Comparison of ENCODE assay signal across 8 cellular contexts in genomic region chr22:38871360-38872171, GRCh38. TPM values are rescaled to one million over a fixed set of nuclear protein-coding genes. Genes with fewer than 3 reads are reported as not detected.
DNase-seq lines count a peak whose midpoint lies in the region; ATAC-seq and TF ChIP-seq lines count a peak whose summit lies in the region.

No MANE protein-coding gene starts in this region.

- H3K27ac Mint-ChIP-seq in activated CD4-positive, alpha-beta T cell treated with anti-CD3 and anti-CD28 coated beads for 36 hours, result peak overlapping the region; percentile 94

- no peaks in the 10 kb centered on the region for H3K9me3 Mint-ChIP-seq in activated CD4-positive, alpha-beta T cell treated with anti-CD3 and anti-CD28 coated beads for 36 hours (ENCODE audit: low read depth)

- WGBS in IMR-90 (ENCODE audit: extremely low coverage in 2 of 2, insufficient read length in 1 of 2), 2 experiments, result 2% methylated on average over 23 of the region's 77 CpGs; no CpG with 5 or more reads in 1 of the 2 experiments
- 1% methylated on average over 55 to 77 of the region's 77 CpGs for WGBS in ovary, 3 donors

- H3K36me3 Mint-ChIP-seq in activated CD4-positive, alpha-beta T cell treated with anti-CD3 and anti-CD28 coated beads for 36 hours (ENCODE audit: low read depth), result peaks cover 38% of the 10 kb centered on the region

- H2BK120ac ChIP-seq in IMR-90 (ENCODE audit: low read depth, low read length), result peak overlapping the region; percentile 63; the same call in 1 of the 2 replicates

- in situ Hi-C loops in IMR-90 (cut with MboI; ENCODE audit: low sequenced_read_pairs), result loop anchor here (25.0 kb wide), 1 partner anchor 241 kb away; no protein-coding TSS in a partner anchor

- peak overlapping the region; percentile 95 for H2AK9ac ChIP-seq in IMR-90 (replicated peaks; ENCODE audit: low read depth, low read length, poor library complexity)

- no peak overlapping the region for H3K56ac ChIP-seq in IMR-90 (ENCODE audit: extremely low read depth, insufficient read depth, low read length)

- peak overlapping the region; percentile 87; the same call in 1 of the 2 replicates for H3K14ac ChIP-seq in IMR-90 (replicated peaks; ENCODE audit: low read depth, low read length)

- H3K9ac ChIP-seq in IMR-90 (ENCODE audit: low read depth, low read length), result peak overlapping the region; percentile 88

- no peak overlapping the region for H4K5ac ChIP-seq in IMR-90 (ENCODE audit: low read depth, low read length)

- H3K27ac ChIP-seq in IMR-90 (ENCODE audit: insufficient read depth, low read length) (peak overlapping the region; percentile 94), ovary (peak overlapping the region; percentile 95)

- POLR2A ChIA-PET in activated CD4-positive, alpha-beta T cell treated with anti-CD3 and anti-CD28 coated beads for 36 hours (lab: Charles Lee), result interaction anchor here (0.6 to 2.7 kb wide), 5 partner anchors 70 to 447 kb away, joined by 3 to 10 read pairs (median 4); partner anchors contain the start of gene RPL3
- POLR2A ChIA-PET in IMR-90 (lab: Charles Lee; ENCODE audit: unreplicated experiment), result interaction anchor here (0.6 kb wide), 1 partner anchor 104 kb away, joined by 3 read pairs; no protein-coding TSS in a partner anchor

- peak overlapping the region; percentile 91; the same call in 1 of the 2 replicates for H2AK5ac ChIP-seq in IMR-90 (ENCODE audit: low read depth, low read length)

- peak; percentile 57 for DNase-seq in activated CD4-positive, alpha-beta T cell treated with anti-CD3 and anti-CD28 coated beads for 36 hours
- no peak for DNase-seq in activated CD4-positive, alpha-beta T cell treated with anti-CD3 and anti-CD28 coated beads for 1 hour
- DNase-seq in IMR-90 (no peak), head of caudate nucleus (peak in 24 of 42 donors; percentile 14 to 69 (median 48)), ovary (peak; percentile 42 to 63 (median 52)), SKM-1 treated with dmso at 0.1 percent for 144 hours (lab: John Stamatoyannopoulos, UW; ENCODE audit: unreplicated experiment) (no peak), NCI-H2196 treated with DMSO at 0.1 percent for 48 hours (lab: John Stamatoyannopoulos, UW; ENCODE audit: unreplicated experiment) (no peak)
- peak; percentile 25 for DNase-seq in activated T-helper 9 cell treated with anti-CD3 and anti-CD28 coated beads, Interleukin-2, amount 50 U/mL, for 16 hours (ENCODE audit: low read depth)

- H3K4me1 Mint-ChIP-seq in activated CD4-positive, alpha-beta T cell treated with anti-CD3 and anti-CD28 coated beads for 36 hours, result peaks cover 58% of the 10 kb centered on the region

- BruUV-seq in IMR-90 (replicated peaks; lab: Mats Ljungman, UMichigan), result TSS peak; percentile 36

- peaks cover 20 to 44% of the 10 kb centered on the region in 2 experiments for H3K79me1 ChIP-seq in IMR-90 (ENCODE audit: low read depth in 1 of 2, low read length in 2 of 2)

- peak overlapping the region; percentile 67; the same call in 1 of the 2 replicates for H3K18ac ChIP-seq in IMR-90 (ENCODE audit: low read depth, low read length)

- peak overlapping the region; percentile 83 for H3K4me2 ChIP-seq in IMR-90 (ENCODE audit: low read depth, low read length)

- no peak for ATAC-seq in activated CD4-positive, alpha-beta T cell treated with anti-CD3 and anti-CD28 coated beads for 36 hours
- peak; percentile 28 for ATAC-seq in IMR-90 (ENCODE audit: low read depth)

- H3K9me3 ChIP-seq in IMR-90 (ENCODE audit: control insufficient read depth, insufficient read depth, low read length) (no peaks in the 10 kb centered on the region), ovary (no peaks in the 10 kb centered on the region)

- TF ChIP-seq CTCF in IMR-90 (conservative IDR thresholded peaks at IDR 0.05; ENCODE audit: low read depth, low read length), result no peak
- no peak for TF ChIP-seq CTCF in ovary (IDR thresholded peaks at IDR 0.05)

- peak overlapping the region; percentile 95 for H3K4me3 ChIP-seq in IMR-90 (ENCODE audit: insufficient read depth, low read depth, low read length)
- peak overlapping the region; percentile 64 for H3K4me3 ChIP-seq in ovary

- no peak overlapping the region for H2BK20ac ChIP-seq in IMR-90 (ENCODE audit: low read depth, low read length)

- no peaks in the 10 kb centered on the region for H3K27me3 Mint-ChIP-seq in activated CD4-positive, alpha-beta T cell treated with anti-CD3 and anti-CD28 coated beads for 36 hours

- peak overlapping the region; percentile 86 for H3K4ac ChIP-seq in IMR-90 (ENCODE audit: low read depth, low read length)

- CTCF ChIA-PET in activated CD4-positive, alpha-beta T cell treated with anti-CD3 and anti-CD28 coated beads for 36 hours (lab: Charles Lee), result interaction anchor here (0.7 to 4.5 kb wide), 9 partner anchors 13 to 133 kb away, joined by 3 to 86 read pairs (median 17); partner anchors contain the start of genes APOBEC3A and SUN2
- CTCF ChIA-PET in IMR-90 (lab: Yijun Ruan, JAX), result interaction anchor here (4.0 kb wide), 1 partner anchor 132 kb away, joined by 28 read pairs; no protein-coding TSS in a partner anchor

- H3K36me3 ChIP-seq in IMR-90 (ENCODE audit: control insufficient read depth, insufficient read depth, low read length) (peaks cover 14% of the 10 kb centered on the region), ovary (no peaks in the 10 kb centered on the region)

- no peak overlapping the region for H4K91ac ChIP-seq in IMR-90 (ENCODE audit: insufficient read depth, low read depth, low read length)

- TF ChIP-seq EP300 in ovary (IDR thresholded peaks at IDR 0.05), result no peak

- dilution Hi-C loops in IMR-90 (cut with HindIII; ENCODE audit: low sequenced_read_pairs, unreplicated experiment), result no loop called here

- H3K9me1 ChIP-seq in IMR-90 (ENCODE audit: insufficient read depth, low read length), result peaks cover 4% of the 10 kb centered on the region; the same call in 1 of the 2 replicates

- no peak for TF ChIP-seq RAD21 in IMR-90 (IDR thresholded peaks at IDR 0.05; ENCODE audit: low read length)

- H3K27me3 ChIP-seq in IMR-90 (ENCODE audit: control insufficient read depth, insufficient read depth, low read length) (no peaks in the 10 kb centered on the region), ovary (no peaks in the 10 kb centered on the region)

- TF ChIP-seq POLR2A in IMR-90 (IDR thresholded peaks at IDR 0.05; ENCODE audit: low read depth, low read length) (no peak), ovary (IDR thresholded peaks at IDR 0.05) (no peak)

- H3K4me1 ChIP-seq in IMR-90 (ENCODE audit: control insufficient read depth, insufficient read depth, low read length) (no peaks in the 10 kb centered on the region), ovary (ENCODE audit: insufficient read depth) (peaks cover 3% of the 10 kb centered on the region)

- peak overlapping the region; percentile 88 for H2AFZ ChIP-seq in IMR-90 (replicated peaks; ENCODE audit: low read length, poor library complexity)

- peak overlapping the region; percentile 56 for H2BK5ac ChIP-seq in IMR-90 (ENCODE audit: low read depth, low read length, poor library complexity, severe bottlenecking)

- H2BK15ac ChIP-seq in IMR-90 (ENCODE audit: low read depth, low read length), result no peak overlapping the region

- intact Hi-C loops in activated CD4-positive, alpha-beta T cell treated with anti-CD3 and anti-CD28 coated beads for 36 hours (cut with DNase I, micrococcal nuclease), result loop anchor here (1.0 to 5.0 kb wide), 15 partner anchors 70 to 661 kb away; partner anchors contain the start of genes CBX7 (in 2 of the 2), RPL3 (in 2 of the 2), APOBEC3C (in 1 of the 2) and APOBEC3G (in 1 of the 2)
- intact Hi-C loops in IMR-90 (cut with micrococcal nuclease), result loop anchor here (2.0 to 5.0 kb wide), 3 partner anchors 53 to 436 kb away; partner anchors contain the start of gene APOBEC3B
- intact Hi-C loops in head of caudate nucleus (cut with DNase I), result loop anchor here (10.0 kb wide), 2 partner anchors 53 to 133 kb away; no protein-coding TSS in a partner anchor
- intact Hi-C loops in ovary (cut with DNase I), result loop anchor here in 2 of 4 donors (2.0 to 5.0 kb wide), 3 partner anchors 51 to 446 kb away; partner anchors contain the start of gene RPL3 (in 1 of the 2)

- peaks cover 28% of the 10 kb centered on the region for H4K20me1 ChIP-seq in IMR-90 (ENCODE audit: insufficient read depth, low read length)

- peak overlapping the region; percentile 18 to 80; a peak in 2 of 4 replicates for H4K8ac ChIP-seq in IMR-90 (ENCODE audit: low read depth in 2 of 2, low read length in 2 of 2)

- peak overlapping the region; percentile 97; the same call in 1 of the 2 replicates for H3K23ac ChIP-seq in IMR-90 (ENCODE audit: low read depth, low read length)

- H3K4me3 Mint-ChIP-seq in activated CD4-positive, alpha-beta T cell treated with anti-CD3 and anti-CD28 coated beads for 36 hours, result peak overlapping the region; percentile 93

TF ChIP-seq in IMR-90, 13 proteins besides CTCF, POLR2A, EP300 and RAD21:
- no peak for TF ChIP-seq NFE2L2 (IDR thresholded peaks at IDR 0.05; ENCODE audit: low read depth, low read length)
- TF ChIP-seq MAFK (IDR thresholded peaks at IDR 0.05; ENCODE audit: low read depth, low read length), result no peak

RNA-seq across cellular contexts. Expression of gene CBX6, which starts 0.5 kb away (rescaled TPM):
- total RNA-seq in activated CD4-positive, alpha-beta T cell treated with anti-CD3 and anti-CD28 coated beads for 36 hours, result 100 to 1,000 TPM in 1 of 2 experiments, 10 to 100 TPM in 1; 96.1 to 112 TPM
- 15.2 and 17.5 TPM in 2 replicates for total RNA-seq in IMR-90 (2012; rRNA removed)
- polyA plus RNA-seq in IMR-90 (2012; rRNA removed), result 19.0 and 19.9 TPM in 2 replicates
- polyA plus RNA-seq in IMR-90 (2012; cell fraction: cytosol; rRNA removed), result 9.6 and 14.6 TPM in 2 replicates
- 26.7 and 45.8 TPM in 2 replicates for polyA plus RNA-seq in IMR-90 (2012; cell fraction: nucleus; rRNA removed; ENCODE audit: low replicate concordance)
- total RNA-seq in ovary, result 100 to 1,000 TPM in 5 of 7 donors, 10 to 100 TPM in 2; 32.7 to 175 (median 120) TPM
- polyA plus RNA-seq in ovary, result 10 to 100 TPM; 22.6 to 26.4 TPM

RNA-seq across cellular contexts. Expression of gene NPTXR, which starts 27.7 kb away (rescaled TPM):
- total RNA-seq in activated CD4-positive, alpha-beta T cell treated with anti-CD3 and anti-CD28 coated beads for 36 hours, result 1 to 10 TPM; 1.3 to 1.4 TPM
- 0.28 and 0.36 TPM in 2 replicates for total RNA-seq in IMR-90 (2012; rRNA removed)
- polyA plus RNA-seq in IMR-90 (2012; rRNA removed), result 1.8 and 2.2 TPM in 2 replicates
- 1.3 and 2.3 TPM in 2 replicates for polyA plus RNA-seq in IMR-90 (2012; cell fraction: cytosol; rRNA removed)
- 1.4 and 1.6 TPM in 2 replicates for polyA plus RNA-seq in IMR-90 (2012; cell fraction: nucleus; rRNA removed; ENCODE audit: low replicate concordance)
- 10 to 100 TPM in 5 of 7 donors, 1 to 10 TPM in 2; 5.2 to 23.1 (median 15.4) TPM for total RNA-seq in ovary
- polyA plus RNA-seq in ovary, result 1 to 10 TPM; 5.3 to 6.3 TPM

Comparison
In these comparisons a context has a peak if more than half of its experiments do, and no peak if none do; other contexts are left out.
1. DNase-seq: peak in activated CD4-positive, alpha-beta T cell treated with anti-CD3 and anti-CD28 coated beads for 36 hours (single experiment), activated T-helper 9 cell treated with anti-CD3 and anti-CD28 coated beads, Interleukin-2, amount 50 U/mL, for 16 hours (single experiment), head of caudate nucleus (24 of 42) and ovary (5 of 5); none in activated CD4-positive, alpha-beta T cell treated with anti-CD3 and anti-CD28 coated beads for 1 hour (single experiment), IMR-90 (single experiment), SKM-1 treated with dmso at 0.1 percent for 144 hours (single experiment) and NCI-H2196 treated with DMSO at 0.1 percent for 48 hours (single experiment).